In genomic region chr4:68985442-68985841, GRCh38 we compare ENCODE assay signal across 11 cellular contexts. TPM values are rescaled to one million over a fixed set of nuclear protein-coding genes. Genes with fewer than 3 reads are reported as not detected.
"Had no signal": no experiment of that assay in that cellular context is flagged by ENCODE, and none has a peak within 500 bp of the region (broad histone marks: within the 10 kb centered on the region; RNA-seq: fewer than 3 reads in every experiment).

No MANE protein-coding gene starts in this region.

- H2AFZ ChIP-seq: GM23248 had no signal

- DNase-seq: GM23248, GOT3, H7, HFFc6, IMR-90 had no signal

- H3K4me1 ChIP-seq: HAP-1 had no signal

- H3K9ac ChIP-seq: GM23248 had no signal

- H3K36me3 ChIP-seq: HAP-1 had no signal

- H3K27ac ChIP-seq: GM23248, HL-60 had no signal

- H3K27ac Mint-ChIP-seq: HFFc6 had no signal

- ATAC-seq: HCT116, K562 had no signal

- H3K4me3 ChIP-seq: GM23248, HAP-1, K562 had no signal

- FAIRE-seq: K562 had no signal

- H3K4me3 Mint-ChIP-seq: HFFc6 had no signal

- H3K9me3 ChIP-seq: HAP-1 had no signal

RNA-seq across cellular contexts. Expression of gene UGT2A3, which starts 33.8 kb away (rescaled TPM):
- total RNA-seq: GM23248, H4, H7, HFFc6, HT1080, IMR-90, K562 had no signal
- polyA plus RNA-seq: GM23248, IMR-90, K562 had no signal
